ENCODE assay signal across 8 cellular contexts in the genomic region with DNA sequence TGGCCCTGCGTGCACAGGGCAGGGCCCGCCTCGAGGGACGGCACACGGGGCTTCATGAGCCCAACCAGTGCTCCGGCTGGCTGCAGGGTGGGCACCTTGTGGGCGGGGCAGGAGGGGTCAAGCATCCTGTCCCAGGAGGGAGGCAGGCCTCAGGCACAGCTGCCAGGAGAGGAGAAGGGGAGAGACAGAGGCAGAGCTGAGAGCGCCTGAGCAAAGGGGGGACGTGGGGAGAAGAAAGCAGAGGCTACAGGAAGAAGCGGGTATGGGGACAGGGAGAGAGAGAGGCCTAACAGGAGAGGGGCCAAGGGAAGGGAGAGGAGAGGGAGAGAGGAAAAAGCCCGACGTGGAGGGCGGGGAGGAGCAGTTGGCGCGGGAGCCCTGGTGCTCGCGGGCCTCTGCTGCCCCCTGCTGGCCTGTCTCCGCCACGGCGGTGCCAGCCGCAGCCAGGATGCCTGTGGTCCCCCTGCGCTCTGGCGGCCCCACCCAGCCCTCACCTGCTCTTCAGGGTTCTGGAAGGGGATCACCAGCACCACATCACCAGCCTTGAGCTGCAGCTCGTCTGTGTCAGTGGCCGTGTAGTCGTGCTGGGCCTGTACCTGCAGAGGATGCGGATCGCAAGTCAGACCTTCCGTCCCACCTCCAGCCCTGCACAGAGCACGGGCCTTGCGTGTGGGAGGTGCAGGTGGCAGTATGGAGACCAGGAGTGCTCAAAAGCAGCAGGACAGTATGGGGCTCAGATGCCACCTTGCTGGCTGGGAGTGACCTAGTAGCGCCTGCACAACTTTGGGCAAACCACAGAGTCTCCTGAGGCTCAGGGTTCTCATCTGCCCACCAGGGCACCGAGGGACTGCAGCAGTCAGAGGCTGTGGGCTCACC. TPM values are rescaled to one million over a fixed set of nuclear protein-coding genes. Genes with fewer than 3 reads are reported as not detected.
DNase-seq lines count a peak whose midpoint lies in the region; ATAC-seq, FAIRE-seq and TF ChIP-seq lines count a peak whose summit lies in the region.

No MANE protein-coding gene starts in this region.

- no peak overlapping the region for H3K4me3 ChIP-seq in K562

- no peaks in the 10 kb centered on the region for H3K79me2 ChIP-seq in K562 (ENCODE audit: control insufficient read depth, insufficient read depth, low read length)

- DNase-seq in GDM1 (lab: John Stamatoyannopoulos, UW) = peak; percentile 54
- DNase-seq in H54 (ENCODE audit: insufficient read length, low spot score) = peak; percentile 89
- peak; percentile 14 for DNase-seq in NCI-H1048 (lab: John Stamatoyannopoulos, UW)
- DNase-seq in UCSD-AML1 (lab: John Stamatoyannopoulos, UW; ENCODE audit: unreplicated experiment) = peak; percentile 59
- DNase-seq in K562 (ENCODE audit: extremely low read depth in 1 of 4, low spot score in 3 of 4) = peak; percentile 64 to 88 (median 86)
- DNase-seq in immature natural killer cell = peak; percentile 46 to 59 (median 49)
- peak; percentile 42 to 67 for DNase-seq in stimulated activated CD4-positive, alpha-beta T cell treated with anti-CD3 and anti-CD28 coated beads, Interleukin-1b, Interleukin-23, amount 100 ng/mL, for 4 hours (ENCODE audit: low read depth in 2 of 2)
- DNase-seq in DMS114 treated with DMSO at 0.1 percent for 48 hours (lab: John Stamatoyannopoulos, UW; ENCODE audit: unreplicated experiment) = no peak

- in situ Hi-C loops in K562 (cut with MboI) = no loop called here

- CTCF ChIA-PET in K562 (lab: Yijun Ruan, JAX; ENCODE audit: low intra/inter-chr PET ratio) = interaction anchor here (0.6 to 0.7 kb wide), 2 partner anchors 256 to 655 kb away, joined by 3 read pairs; no protein-coding TSS in a partner anchor

- peaks cover 0 to 10% (median 5%) of the 10 kb centered on the region in 3 donors for H3K27me3 Mint-ChIP-seq in immature natural killer cell (ENCODE audit: low read depth in 3 of 3)

- H3K36me3 ChIP-seq in K562 (ENCODE audit: control insufficient read depth, insufficient read depth, low read length) = no peaks in the 10 kb centered on the region

- peaks cover 17 to 33% of the 10 kb centered on the region in 2 donors for H3K4me1 Mint-ChIP-seq in immature natural killer cell

- H3K4me1 ChIP-seq in K562 (replicated peaks in 1 of 2; ENCODE audit: control insufficient read depth in 2 of 2, insufficient read depth in 2 of 2, low read length in 2 of 2) = peaks cover 0 to 57% of the 10 kb centered on the region in 2 experiments; a peak in 2 of 5 replicates

- WGBS in K562 (ENCODE audit: insufficient coverage, low coverage, missing lambda C conversion rate) = 27% methylated on average over 13 of the region's 33 CpGs

- peaks cover 0 to 12% (median 6%) of the 10 kb centered on the region in 3 donors for H3K36me3 Mint-ChIP-seq in immature natural killer cell

- POLR2A ChIA-PET in K562 (lab: Yijun Ruan, JAX) = interaction anchor here (0.6 kb wide), 2 partner anchors 15 to 215 kb away, joined by 3 read pairs; no protein-coding TSS in a partner anchor

- peak overlapping the region; percentile 67; the same call in 1 of the 2 replicates for H2AFZ ChIP-seq in K562 (ENCODE audit: low read depth, low read length)

- H3K4me2 ChIP-seq in K562 (ENCODE audit: insufficient read depth, low read length) = no peak overlapping the region

- peaks cover 7 to 87% of the 10 kb centered on the region in 2 experiments; a peak in 4 of 5 replicates for H3K27me3 ChIP-seq in K562 (ENCODE audit: control insufficient read depth in 2 of 2, insufficient read depth in 2 of 2, low read length in 2 of 2)

- FAIRE-seq in H54 (lab: Jason Lieb, UNC) (no peak), K562 (lab: Jason Lieb, UNC) (peak; percentile 37)

- H3K4me3 Mint-ChIP-seq in immature natural killer cell = no peak overlapping the region

- peak; percentile 84 to 90 (median 86) for TF ChIP-seq CTCF in K562 (IDR thresholded peaks at IDR 0.05 in 2 of 3, conservative IDR thresholded peaks at IDR 0.05 in 1 of 3; ENCODE audit: insufficient read depth in 2 of 3, low read depth in 1 of 3, low read length in 3 of 3)

- H4K20me1 ChIP-seq in K562 (replicated peaks; ENCODE audit: control insufficient read depth, insufficient read depth, low read length) = peaks cover 8% of the 10 kb centered on the region; the same call in 1 of the 2 replicates

- H3K27ac ChIP-seq in K562 (ENCODE audit: extremely low read depth, low read depth, low read length) = no peak overlapping the region

- intact Hi-C loops in K562 (cut with micrococcal nuclease) = loop anchor here (2.0 kb wide), 1 partner anchor 77 kb away; no protein-coding TSS in a partner anchor

- H3K9me3 ChIP-seq in K562 (replicated peaks; ENCODE audit: control insufficient read depth, insufficient read depth, low read depth, low read length) = no peaks in the 10 kb centered on the region

- 0 out of 4 replicates have a peak overlapping the region, but pooled peaks of 1 of the 2 experiments have one; percentile 43 for H3K9ac ChIP-seq in K562 (ENCODE audit: insufficient read depth in 1 of 2, low read depth in 2 of 2, low read length in 2 of 2)

- no TSS peak for BruUV-seq in K562 (replicated peaks; lab: Mats Ljungman, UMichigan)

- peak overlapping the region in 1 of 6 donors; percentile 82 for H3K27ac Mint-ChIP-seq in immature natural killer cell

- TF ChIP-seq POLR2A in H54 (IDR thresholded peaks at IDR 0.05; ENCODE audit: low read depth, low read length) (no peak), K562 (conservative IDR thresholded peaks at IDR 0.05) (no peak)

- H3K9me3 Mint-ChIP-seq in immature natural killer cell = no peaks in the 10 kb centered on the region

- no peak for TF ChIP-seq EP300 in K562 (IDR thresholded peaks at IDR 0.05; ENCODE audit: low read length)

- ATAC-seq in K562 = peak; percentile 90

- TF ChIP-seq RAD21 in K562 (CRISPR knock-in tag; conservative IDR thresholded peaks at IDR 0.05 in 1 of 2, IDR thresholded peaks at IDR 0.05 in 1 of 2) = peak; percentile 72 to 86

- no peaks in the 10 kb centered on the region for H3K9me1 ChIP-seq in K562 (ENCODE audit: control insufficient read depth, insufficient read depth, low read length)

TF ChIP-seq in K562, 482 proteins besides CTCF, POLR2A, EP300 and RAD21 (continues in another document):
- no peak for TF ChIP-seq PURB (CRISPR knock-in tag; IDR thresholded peaks at IDR 0.05; ENCODE audit: low read depth)
- peak; percentile 51; the same call in 1 of the 2 replicates for TF ChIP-seq CC2D1A (IDR thresholded peaks at IDR 0.05)
- TF ChIP-seq, protein P1, sequence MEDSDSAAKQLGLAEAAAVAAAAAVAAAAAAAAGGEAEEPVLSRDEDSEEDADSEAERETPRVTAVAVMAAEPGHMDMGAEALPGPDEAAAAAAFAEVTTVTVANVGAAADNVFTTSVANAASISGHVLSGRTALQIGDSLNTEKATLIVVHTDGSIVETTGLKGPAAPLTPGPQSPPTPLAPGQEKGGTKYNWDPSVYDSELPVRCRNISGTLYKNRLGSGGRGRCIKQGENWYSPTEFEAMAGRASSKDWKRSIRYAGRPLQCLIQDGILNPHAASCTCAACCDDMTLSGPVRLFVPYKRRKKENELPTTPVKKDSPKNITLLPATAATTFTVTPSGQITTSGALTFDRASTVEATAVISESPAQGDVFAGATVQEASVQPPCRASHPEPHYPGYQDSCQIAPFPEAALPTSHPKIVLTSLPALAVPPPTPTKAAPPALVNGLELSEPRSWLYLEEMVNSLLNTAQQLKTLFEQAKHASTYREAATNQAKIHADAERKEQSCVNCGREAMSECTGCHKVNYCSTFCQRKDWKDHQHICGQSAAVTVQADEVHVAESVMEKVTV (CRISPR knock-in tag; IDR thresholded peaks at IDR 0.05) = peak; percentile 46
- TF ChIP-seq FOS (IDR thresholded peaks at IDR 0.05; ENCODE audit: extremely low read depth, insufficient read length) = no peak
- TF ChIP-seq SIRT6 (IDR thresholded peaks at IDR 0.05; ENCODE audit: low read depth, low read length) = no peak
- TF ChIP-seq SETDB1 (IDR thresholded peaks at IDR 0.05; ENCODE audit: low read length) = no peak
- TF ChIP-seq, protein P2, sequence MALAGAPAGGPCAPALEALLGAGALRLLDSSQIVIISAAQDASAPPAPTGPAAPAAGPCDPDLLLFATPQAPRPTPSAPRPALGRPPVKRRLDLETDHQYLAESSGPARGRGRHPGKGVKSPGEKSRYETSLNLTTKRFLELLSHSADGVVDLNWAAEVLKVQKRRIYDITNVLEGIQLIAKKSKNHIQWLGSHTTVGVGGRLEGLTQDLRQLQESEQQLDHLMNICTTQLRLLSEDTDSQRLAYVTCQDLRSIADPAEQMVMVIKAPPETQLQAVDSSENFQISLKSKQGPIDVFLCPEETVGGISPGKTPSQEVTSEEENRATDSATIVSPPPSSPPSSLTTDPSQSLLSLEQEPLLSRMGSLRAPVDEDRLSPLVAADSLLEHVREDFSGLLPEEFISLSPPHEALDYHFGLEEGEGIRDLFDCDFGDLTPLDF (CRISPR knock-in tag; IDR thresholded peaks at IDR 0.05) = no peak
- peak; percentile 38 to 67; a peak in 1 of 4 replicates for TF ChIP-seq MAZ (CRISPR knock-in tag; conservative IDR thresholded peaks at IDR 0.05 in 1 of 2, IDR thresholded peaks at IDR 0.05 in 1 of 2)
- no peak for TF ChIP-seq ZNF224 (CRISPR knock-in tag; IDR thresholded peaks at IDR 0.05)

RNA-seq across cellular contexts. Expression of gene BIN1, which starts 56.8 kb away (rescaled TPM):
- total RNA-seq in K562 (2011; cell fraction: chromatin; rRNA removed; ENCODE audit: low replicate concordance) = 1.2 and 1.6 TPM in 2 replicates
- 2.5 and 3.7 TPM in 2 replicates for total RNA-seq in K562 (2011; cell fraction: nucleolus; rRNA removed)
- total RNA-seq in K562 (2011; cell fraction: nucleoplasm; rRNA removed) = 1.1 and 2.7 TPM in 2 replicates
- 2.0 and 3.2 TPM in 2 replicates for total RNA-seq in K562 (2014; rRNA removed)
- 0.10 and 0.22 TPM in 2 replicates for total RNA-seq in K562 (2014; rRNA removed; fragmentation: Illumina TruSeq; extraction: Trizol)
- 0.62 and 0.79 TPM in 2 replicates for total RNA-seq in K562 (2015; rRNA removed; fragmentation: Illumina TruSeq; extraction: Trizol)
- total RNA-seq in K562 (2021) = 1.7 and 2.8 TPM in 2 replicates
- polyA plus RNA-seq in K562 (2011; rRNA removed) = 0.47 and 1.5 TPM in 2 replicates
- polyA plus RNA-seq in K562 (2011; cell fraction: cytosol; rRNA removed) = 1.5 and 2.1 TPM in 2 replicates
- polyA plus RNA-seq in K562 (2011; cell fraction: nucleus; rRNA removed) = 2.0 TPM in 2 replicates
- polyA plus RNA-seq in K562 (2012) = 1.5 and 2.9 TPM in 2 replicates
- polyA plus RNA-seq in K562 (2014; fragmentation: Illumina TruSeq; extraction: Trizol) = 0.97 and 2.2 TPM in 2 replicates
- polyA plus RNA-seq in K562 (2014; fragmentation: Nextera tagmentation; extraction: Ambion mirVana) = under 1 TPM in 1 of 2 experiments, not detected in 1; 0.04 TPM
- polyA plus RNA-seq in K562 (2014; rRNA removed) = 1.6 and 2.2 TPM in 2 replicates
- 0.32 and 0.57 TPM in 2 replicates for polyA minus RNA-seq in K562 (2011; rRNA and poly(A)+ RNA removed)
- 1.4 and 2.1 TPM in 2 replicates for polyA minus RNA-seq in K562 (2011; cell fraction: cytosol; rRNA and poly(A)+ RNA removed)
- polyA minus RNA-seq in K562 (2011; cell fraction: nucleus; rRNA and poly(A)+ RNA removed) = 1.4 and 1.6 TPM in 2 replicates
- 100 to 1,000 TPM; 110 to 169 (median 167) TPM for polyA plus RNA-seq in immature natural killer cell

Comparison
In these comparisons a context has a peak if more than half of its experiments do, and no peak if none do; other contexts are left out.
1. RNA of gene BIN1, which starts 56.8 kb away (polyA plus RNA-seq): 110 to 169 TPM in immature natural killer cell; 0.04 to 2.9 TPM in K562; every median in the first group is over 10 times any median in the second.